In genomic region chr7:2016021-2016631, GRCh38 we compare ENCODE assay signal across 20 cellular contexts.
DNase-seq lines count a peak whose midpoint lies in the region; ATAC-seq, FAIRE-seq and TF ChIP-seq lines count a peak whose summit lies in the region.
"Had no signal": no experiment of that assay in that cellular context is flagged by ENCODE, and none has a peak within 500 bp of the region (broad histone marks: within the 10 kb centered on the region; RNA-seq: fewer than 3 reads in every experiment).

No MANE protein-coding gene starts in this region.

- TF ChIP-seq EP300 in ovary (IDR thresholded peaks at IDR 0.05) = no peak

- H3K27ac ChIP-seq in RWPE2 (ENCODE audit: poor library complexity, severe bottlenecking) (no peak overlapping the region), kidney (ENCODE audit: low read depth in 2 of 2, low read length in 2 of 2) (no peak overlapping the region), ovary (no peak overlapping the region)
- H3K27ac ChIP-seq: cardiac muscle cell, WERI-Rb-1 had no signal

- no peak overlapping the region for H3K4me3 Mint-ChIP-seq in glutamatergic neuron (ENCODE audit: unreplicated experiment)
- H3K4me3 Mint-ChIP-seq: CD4-positive, CD25-positive, alpha-beta regulatory T cell had no signal

- WGBS in ovary, 3 donors = 93 to 96% (median 94%) methylated on average over 16 to 18 of the region's 18 CpGs

- H3K36me3 ChIP-seq in BE2C (no peaks in the 10 kb centered on the region), RWPE2 (ENCODE audit: low read depth) (no peaks in the 10 kb centered on the region), kidney (ENCODE audit: control insufficient read depth in 1 of 2, insufficient read depth in 2 of 2, low read length in 2 of 2) (no peaks in the 10 kb centered on the region), ovary (no peaks in the 10 kb centered on the region)
- H3K36me3 ChIP-seq: cardiac muscle cell, MG63, WERI-Rb-1 had no signal

- peaks cover 27% of the 10 kb centered on the region for H3K4me1 Mint-ChIP-seq in glutamatergic neuron (ENCODE audit: low read depth, unreplicated experiment)

- no peaks in the 10 kb centered on the region for H3K36me3 Mint-ChIP-seq in glutamatergic neuron (ENCODE audit: unreplicated experiment)

- no peak for TF ChIP-seq POLR2A in ovary (IDR thresholded peaks at IDR 0.05)

- no peaks in the 10 kb centered on the region for H3K27me3 ChIP-seq in BE2C
- H3K27me3 ChIP-seq in RWPE2 (ENCODE audit: insufficient read depth, poor library complexity, severe bottlenecking) = no peaks in the 10 kb centered on the region
- H3K27me3 ChIP-seq in ovary = no peaks in the 10 kb centered on the region
- H3K27me3 ChIP-seq: cardiac muscle cell, dorsolateral prefrontal cortex, MG63 had no signal

- intact Hi-C loops in kidney (cut with DNase I) = no loop called here
- intact Hi-C loops in ovary (cut with DNase I) = no loop called here

- no peak for FAIRE-seq in kidney (lab: Jason Lieb, UNC)
- FAIRE-seq: H54, K562 had no signal

- H3K9me3 Mint-ChIP-seq in glutamatergic neuron (ENCODE audit: unreplicated experiment) = peaks cover 11% of the 10 kb centered on the region

- H3K4me1 ChIP-seq in BE2C = peaks cover 13% of the 10 kb centered on the region
- peaks cover 5% of the 10 kb centered on the region for H3K4me1 ChIP-seq in RWPE2 (ENCODE audit: insufficient read depth, poor library complexity, severe bottlenecking)
- no peaks in the 10 kb centered on the region for H3K4me1 ChIP-seq in kidney (ENCODE audit: control insufficient read depth in 1 of 2, insufficient read depth in 1 of 2, low read depth in 1 of 2, low read length in 2 of 2)
- peaks cover 11% of the 10 kb centered on the region for H3K4me1 ChIP-seq in ovary (ENCODE audit: insufficient read depth)

- H3K9me3 ChIP-seq in BE2C = no peaks in the 10 kb centered on the region
- no peaks in the 10 kb centered on the region for H3K9me3 ChIP-seq in RWPE2 (ENCODE audit: severe bottlenecking)
- no peaks in the 10 kb centered on the region for H3K9me3 ChIP-seq in kidney (ENCODE audit: control insufficient read depth in 1 of 2, low read length in 2 of 2)
- no peaks in the 10 kb centered on the region for H3K9me3 ChIP-seq in ovary
- H3K9me3 ChIP-seq: MG63 had no signal

- no peak overlapping the region for H3K27ac Mint-ChIP-seq in glutamatergic neuron (ENCODE audit: unreplicated experiment)

- H3K4me3 ChIP-seq in BE2C (ENCODE audit: low read depth, low read length) = no peak overlapping the region
- H3K4me3 ChIP-seq in RWPE2 (ENCODE audit: severe bottlenecking) = no peak overlapping the region
- H3K4me3 ChIP-seq in kidney (ENCODE audit: low read length in 2 of 2) = no peak overlapping the region
- H3K4me3 ChIP-seq in ovary = no peak overlapping the region
- H3K4me3 ChIP-seq: cardiac muscle cell, dorsolateral prefrontal cortex, K562, MG63 had no signal

- H3K27me3 Mint-ChIP-seq in glutamatergic neuron (ENCODE audit: unreplicated experiment) = peaks cover 13% of the 10 kb centered on the region
- H3K27me3 Mint-ChIP-seq: CD4-positive, CD25-positive, alpha-beta regulatory T cell had no signal

- ATAC-seq in RWPE2 (ENCODE audit: low read depth) (no peak), HG03139 (IDR thresholded peaks at IDR 0.05; ENCODE audit: unreplicated experiment) (no peak), GM21390 (IDR thresholded peaks at IDR 0.05; ENCODE audit: unreplicated experiment) (no peak), HG03045 (IDR thresholded peaks at IDR 0.05; ENCODE audit: unreplicated experiment) (no peak)
- ATAC-seq: K562, left lobe of liver had no signal

- no peak overlapping the region for H3K9ac ChIP-seq in kidney (ENCODE audit: low read length in 2 of 2)

- DNase-seq in BE2C (peak; percentile 11), RWPE2 (ENCODE audit: low spot score) (peak; percentile 62), kidney (peak; percentile 73), ovary (peak in 3 of 5 donors; percentile 14 to 24 (median 15)), glutamatergic neuron (no peak)
- DNase-seq: activated CD4-positive, alpha-beta T cell treated with anti-CD3 and anti-CD28 coated beads, Interleukin-2, amount 50 U/mL, for 4 hours; activated gamma-delta T cell treated with Interleukin-2 at 50 U/mL for 16 hours; amniotic stem cell; CD4-positive, CD25-positive, alpha-beta regulatory T cell; MG63; nucleus accumbens; WERI-Rb-1 had no signal

- TF ChIP-seq CTCF in BE2C (IDR thresholded peaks at IDR 0.05; ENCODE audit: low read depth, low read length) (no peak), RWPE2 (IDR thresholded peaks at IDR 0.05; ENCODE audit: poor library complexity, severe bottlenecking) (no peak), kidney (IDR thresholded peaks at IDR 0.05; ENCODE audit: borderline replicate concordance, extremely low read depth, insufficient read depth) (no peak), ovary (IDR thresholded peaks at IDR 0.05) (no peak), glutamatergic neuron (IDR thresholded peaks at IDR 0.05; ENCODE audit: partially characterized antibody, unreplicated experiment) (no peak)
